ENCODE assay signal across 31 cellular contexts in genomic region chr9:92944921-92945320, GRCh38. TPM values are rescaled to one million over a fixed set of nuclear protein-coding genes. Genes with fewer than 3 reads are reported as not detected.
"Had no signal": no experiment of that assay in that cellular context is flagged by ENCODE, and none has a peak within 500 bp of the region (broad histone marks: within the 10 kb centered on the region; RNA-seq: fewer than 3 reads in every experiment).

No MANE protein-coding gene starts in this region.

- H3K36me3 Mint-ChIP-seq: activated CD4-positive, alpha-beta memory T cell treated with anti-CD3 and anti-CD28 coated beads for 36 hours; activated naive CD4-positive, alpha-beta T cell treated with anti-CD3 and anti-CD28 coated beads, Interleukin-2, amount 50 U/mL, for 72 hours; brain had no signal

- H3K9me3 ChIP-seq: ascending aorta, breast epithelium, colonic mucosa had no signal

- H3K9me3 Mint-ChIP-seq: activated CD4-positive, alpha-beta memory T cell treated with anti-CD3 and anti-CD28 coated beads for 36 hours; activated CD4-positive, alpha-beta T cell treated with anti-CD3 and anti-CD28 coated beads, Interleukin-2, amount 10 ng/mL, durations not matched to agents 24 days and 14 days; activated naive CD4-positive, alpha-beta T cell treated with anti-CD3 and anti-CD28 coated beads for 36 hours; activated naive CD4-positive, alpha-beta T cell treated with anti-CD3 and anti-CD28 coated beads, Interleukin-2, amount 50 U/mL, for 72 hours; activated naive CD8-positive, alpha-beta T cell treated with anti-CD3 and anti-CD28 coated beads, Interleukin-2, amount 10 ng/mL, durations not matched to agents 7 days and 5 days; activated T-helper 1 cell treated with anti-CD3 and anti-CD28 coated beads, Interleukin-12 subunit alpha, Interleukin-12 subunit beta, Interleukin-2, Interleukin-4 antibody, amounts not matched to agents 30 ng/mL and 10 ng/mL and 1 ng/mL, durations not matched to agents 14 hours and 24 hours and 36 hours; activated T-helper 2 cell treated with anti-CD3 and anti-CD28 coated beads, Interferon-gamma antibody, Interleukin-2, Interleukin-4, amounts not matched to agents 10 μg/mL and 5 μg/mL and 100 μg/mL, durations not matched to agents 14 hours and 24 hours and 36 hours had no signal

- H3K36me3 ChIP-seq: ascending aorta, breast epithelium, cardiac muscle cell, colonic mucosa had no signal

- H3K4me3 Mint-ChIP-seq: activated CD4-positive, alpha-beta memory T cell treated with anti-CD3 and anti-CD28 coated beads for 36 hours; activated CD4-positive, alpha-beta T cell treated with anti-CD3 and anti-CD28 coated beads for 36 hours; activated CD8-positive, alpha-beta memory T cell treated with anti-CD3 and anti-CD28 coated beads, Interleukin-2, amount 10 ng/mL, durations not matched to agents 7 days and 5 days; activated CD8-positive, alpha-beta T cell treated with anti-CD3 and anti-CD28 coated beads, Interleukin-2, amount 10 ng/mL, durations not matched to agents 7 days and 5 days; activated naive CD4-positive, alpha-beta T cell treated with anti-CD3 and anti-CD28 coated beads for 36 hours; activated naive CD8-positive, alpha-beta T cell treated with anti-CD3 and anti-CD28 coated beads, Interleukin-2, amount 10 ng/mL, durations not matched to agents 7 days and 5 days; activated T-helper 1 cell treated with anti-CD3 and anti-CD28 coated beads, Interleukin-12 subunit alpha, Interleukin-12 subunit beta, Interleukin-2, Interleukin-4 antibody, amounts not matched to agents 30 ng/mL and 10 ng/mL and 1 ng/mL, durations not matched to agents 14 hours and 24 hours and 36 hours; endodermal cell had no signal

- H3K4me3 ChIP-seq: ascending aorta, breast epithelium, cardiac muscle cell, colonic mucosa had no signal

- FAIRE-seq: frontal cortex had no signal

- DNase-seq: activated CD4-positive, alpha-beta memory T cell treated with anti-CD3 and anti-CD28 coated beads for 36 hours; activated CD4-positive, alpha-beta T cell treated with anti-CD3 and anti-CD28 coated beads for 36 hours; activated CD4-positive, alpha-beta T cell treated with anti-CD3 and anti-CD28 coated beads, Interleukin-2, amount 10 ng/mL, durations not matched to agents 24 days and 14 days; activated CD4-positive, CD25-positive, alpha-beta regulatory T cell; activated CD4-positive, CD25-positive, alpha-beta regulatory T cell treated with anti-CD3 and anti-CD28 coated beads, Interleukin-2, amount 50 U/mL, for 72 hours; activated CD8-positive, alpha-beta memory T cell treated with anti-CD3 and anti-CD28 coated beads, Interleukin-2, amount 10 ng/mL, durations not matched to agents 7 days and 5 days; activated CD8-positive, alpha-beta memory T cell treated with anti-CD3 and anti-CD28 coated beads, Interleukin-2, amount 50 U/mL, for 4 hours; activated CD8-positive, alpha-beta T cell treated with anti-CD3 and anti-CD28 coated beads, Interleukin-2, amount 10 ng/mL, durations not matched to agents 7 days and 5 days; activated effector memory CD4-positive, alpha-beta T cell treated with anti-CD3 and anti-CD28 coated beads, Interleukin-2, amount 50 U/mL, for 16 hours; activated naive CD4-positive, alpha-beta T cell treated with anti-CD3 and anti-CD28 coated beads for 36 hours; activated naive CD8-positive, alpha-beta T cell treated with anti-CD3 and anti-CD28 coated beads, Interleukin-2, amount 10 ng/mL, durations not matched to agents 7 days and 5 days; activated T-cell treated with anti-CD3 and anti-CD28 coated beads, Interleukin-2, amount 50 U/mL, for 1 hour; activated T-cell treated with anti-CD3 and anti-CD28 coated beads, Interleukin-2, amount 50 U/mL, for 48 hours; central memory CD4-positive, alpha-beta T cell; cerebellar nuclear complex; colonic mucosa; effector CD8-positive, alpha-beta T cell; endodermal cell; foreskin fibroblast; T-helper 1 cell; T-helper 2 cell had no signal

- ATAC-seq: activated CD4-positive, alpha-beta T cell treated with anti-CD3 and anti-CD28 coated beads for 36 hours; activated CD8-positive, alpha-beta memory T cell treated with anti-CD3 and anti-CD28 coated beads, Interleukin-2, amount 10 ng/mL, durations not matched to agents 7 days and 5 days; activated CD8-positive, alpha-beta T cell treated with anti-CD3 and anti-CD28 coated beads, Interleukin-2, amount 10 ng/mL, durations not matched to agents 7 days and 5 days; activated naive CD4-positive, alpha-beta T cell treated with anti-CD3 and anti-CD28 coated beads, Interleukin-2, amount 50 U/mL, for 72 hours; esophagus mucosa had no signal

- H3K27me3 Mint-ChIP-seq: activated CD4-positive, alpha-beta memory T cell treated with anti-CD3 and anti-CD28 coated beads for 36 hours; activated CD4-positive, alpha-beta T cell treated with anti-CD3 and anti-CD28 coated beads for 36 hours had no signal

- H3K4me1 ChIP-seq: ascending aorta, breast epithelium, colonic mucosa had no signal

- H3K27me3 ChIP-seq: ascending aorta, breast epithelium had no signal

- H3K27ac ChIP-seq: ascending aorta, breast epithelium, cardiac muscle cell, colonic mucosa had no signal

- H3K27ac Mint-ChIP-seq: activated CD4-positive, alpha-beta T cell treated with anti-CD3 and anti-CD28 coated beads for 36 hours; activated CD4-positive, alpha-beta T cell treated with anti-CD3 and anti-CD28 coated beads, Interleukin-2, amount 10 ng/mL, durations not matched to agents 24 days and 14 days; activated CD8-positive, alpha-beta memory T cell treated with anti-CD3 and anti-CD28 coated beads, Interleukin-2, amount 10 ng/mL, durations not matched to agents 7 days and 5 days; activated CD8-positive, alpha-beta T cell treated with anti-CD3 and anti-CD28 coated beads, Interleukin-2, amount 10 ng/mL, durations not matched to agents 7 days and 5 days; activated naive CD4-positive, alpha-beta T cell treated with anti-CD3 and anti-CD28 coated beads for 36 hours; activated naive CD4-positive, alpha-beta T cell treated with anti-CD3 and anti-CD28 coated beads, Interleukin-2, amount 50 U/mL, for 72 hours; activated naive CD8-positive, alpha-beta T cell treated with anti-CD3 and anti-CD28 coated beads, Interleukin-2, amount 10 ng/mL, durations not matched to agents 7 days and 5 days; activated T-helper 1 cell treated with anti-CD3 and anti-CD28 coated beads, Interleukin-12 subunit alpha, Interleukin-12 subunit beta, Interleukin-2, Interleukin-4 antibody, amounts not matched to agents 30 ng/mL and 10 ng/mL and 1 ng/mL, durations not matched to agents 14 hours and 24 hours and 36 hours; activated T-helper 2 cell treated with anti-CD3 and anti-CD28 coated beads, Interferon-gamma antibody, Interleukin-2, Interleukin-4, amounts not matched to agents 10 μg/mL and 5 μg/mL and 100 μg/mL, durations not matched to agents 14 hours and 24 hours and 36 hours; endodermal cell had no signal

RNA-seq across cellular contexts. Expression of gene FGD3, which starts 2.4 kb away (rescaled TPM):
- total RNA-seq: dermis microvascular lymphatic vessel endothelial cell had no signal
- polyA plus RNA-seq: cardiac muscle cell had no signal
